In the genomic region with DNA sequence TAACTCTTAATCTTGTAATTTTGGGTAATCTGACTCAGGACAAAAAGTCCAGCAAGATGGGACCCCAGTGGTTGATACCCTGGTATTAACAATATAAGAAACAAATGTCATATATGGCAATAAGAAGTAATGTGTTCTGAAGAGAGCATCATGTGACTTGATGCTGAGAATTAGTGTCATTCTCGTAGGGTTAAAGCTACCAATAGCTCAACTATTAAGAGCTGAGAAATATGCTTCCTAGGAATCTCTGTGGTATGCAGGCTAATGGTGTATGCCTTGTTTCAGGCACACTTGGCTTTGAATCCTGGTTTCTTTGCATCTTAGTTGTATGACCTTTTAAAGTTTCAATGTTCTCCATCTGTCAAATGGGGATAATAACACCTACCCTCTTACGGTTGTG, we compare ENCODE assay signal across 15 cellular contexts. TPM values are rescaled to one million over a fixed set of nuclear protein-coding genes. Genes with fewer than 3 reads are reported as not detected.
DNase-seq lines count a peak whose midpoint lies in the region; ATAC-seq and TF ChIP-seq lines count a peak whose summit lies in the region.
"Had no signal": no experiment of that assay in that cellular context is flagged by ENCODE, and none has a peak within 500 bp of the region (broad histone marks: within the 10 kb centered on the region; RNA-seq: fewer than 3 reads in every experiment).

No MANE protein-coding gene starts in this region.

- H3K9ac ChIP-seq in SK-N-MC (ENCODE audit: insufficient read length) = peak overlapping the region; percentile 9
- H3K9ac ChIP-seq: BLaER1 had no signal

- H3K9me3 ChIP-seq in SK-N-MC (ENCODE audit: low read depth, low read length) = no peaks in the 10 kb centered on the region
- H3K9me3 ChIP-seq: BLaER1 had no signal

- no peak for TF ChIP-seq CTCF in epithelial cell of proximal tubule (conservative IDR thresholded peaks at IDR 0.05; ENCODE audit: low read depth, low read length)

- ATAC-seq in HG03457 (IDR thresholded peaks at IDR 0.05; ENCODE audit: unreplicated experiment) = no peak

- H3K36me3 ChIP-seq in SK-N-MC (ENCODE audit: insufficient read depth, low read length) = no peaks in the 10 kb centered on the region
- H3K36me3 ChIP-seq: BLaER1 had no signal

- peak overlapping the region; percentile 61 for H3K4me3 ChIP-seq in SK-N-MC
- H3K4me3 ChIP-seq in epithelial cell of proximal tubule (ENCODE audit: low read depth, low read length) = no peak overlapping the region
- H3K4me3 ChIP-seq: BLaER1 had no signal

- peak overlapping the region; percentile 98 for H3K27ac ChIP-seq in SK-N-MC
- H3K27ac ChIP-seq: BLaER1 had no signal

- DNase-seq in SK-N-MC (ENCODE audit: low read depth, low spot score) (no peak), epithelial cell of proximal tubule (ENCODE audit: low read depth) (peak; percentile 69), left kidney (ENCODE audit: low read depth, low spot score) (peak; percentile 34), ecto neural progenitor cell (ENCODE audit: low spot score) (no peak), AML-193 (lab: John Stamatoyannopoulos, UW) (no peak), C1 segment of cervical spinal cord (lab: John Stamatoyannopoulos, UW) (no peak)
- DNase-seq: CD4-positive, CD25-positive, alpha-beta regulatory T cell; DMS53; GF-D8; HCEC 1CT; HFFc6 had no signal

RNA-seq across cellular contexts. Expression of gene MYRFL, which starts 9.1 kb away (rescaled TPM):
- total RNA-seq in epithelial cell of proximal tubule = 0.07 TPM in 1 of 2 replicates, not detected in the other
- total RNA-seq: CD4-positive, CD25-positive, alpha-beta regulatory T cell; H4; HFFc6; HT1080 had no signal

Comparison
In these comparisons a context has a peak if more than half of its experiments do, and no peak if none do; other contexts are left out.
1. DNase-seq: peak in epithelial cell of proximal tubule (single experiment) and left kidney (single experiment); none in SK-N-MC (single experiment), ecto neural progenitor cell (single experiment), AML-193 (0 of 2) and C1 segment of cervical spinal cord (0 of 14).